Comparison of ENCODE assay signal across 8 cellular contexts in genomic region chr14:91510171-91511013, GRCh38. TPM values are rescaled to one million over a fixed set of nuclear protein-coding genes. Genes with fewer than 3 reads are reported as not detected.
A peak's percentile ranks its signal among the peaks of the same experiment; 100 is the strongest.
DNase-seq lines count a peak whose midpoint lies in the region; ATAC-seq and TF ChIP-seq lines count a peak whose summit lies in the region.

Gene PPP4R3A, minus strand, starts transcription at chr14:91510310. Its CDS starts 663 bp downstream, at chr14:91509647.

- peaks cover 9% of the 10 kb centered on the region for H3K4me1 ChIP-seq in parathyroid adenoma
- H3K4me1 ChIP-seq in tibial nerve = peaks cover 0 to 40% (median 16%) of the 10 kb centered on the region in 4 donors

- peak within 1 kb of the TSS; percentile 96 for H3K27ac ChIP-seq in parathyroid adenoma
- H3K27ac ChIP-seq in tibial nerve = peak within 1 kb of the TSS; percentile 94 to 99 (median 98)

- intact Hi-C loops in Right ventricle myocardium superior (cut with DNase I) = no loop called here

- H3K27me3 ChIP-seq in parathyroid adenoma (ENCODE audit: control insufficient read depth, insufficient read depth, low read length) (no peaks in the 10 kb centered on the region), tibial nerve (no peaks in the 10 kb centered on the region)

- H3K79me2 ChIP-seq in parathyroid adenoma = peaks cover 18% of the 10 kb centered on the region

- H3K9ac ChIP-seq in parathyroid adenoma = peak within 1 kb of the TSS; percentile 98

- peak within 1 kb of the TSS; percentile 95 for H3K4me3 ChIP-seq in GM12864 (ENCODE audit: low read depth, low read length)
- H3K4me3 ChIP-seq in parathyroid adenoma (ENCODE audit: low read depth, low read length) = peak within 1 kb of the TSS; percentile 94
- H3K4me3 ChIP-seq in tibial nerve = peak within 1 kb of the TSS; percentile 75 to 99 (median 89)

- 0 to 2% methylated on average over 37 to 92 of the region's 95 CpGs for WGBS in tibial nerve, 2 donors

- TF ChIP-seq EP300 in tibial nerve (IDR thresholded peaks at IDR 0.05) = peak; percentile 81 to 98

- peak within 1 kb of the TSS; percentile 77 for H3K4me2 ChIP-seq in parathyroid adenoma (ENCODE audit: low read length)

- TF ChIP-seq POLR2A in tibial nerve (IDR thresholded peaks at IDR 0.05) = peak; percentile 67 to 79

- H2AFZ ChIP-seq in parathyroid adenoma = peak within 1 kb of the TSS; percentile 91

- TF ChIP-seq CTCF in GM12864 (IDR thresholded peaks at IDR 0.05; ENCODE audit: low read depth, low read length, missing control alignments) (no peak), parathyroid adenoma (IDR thresholded peaks at IDR 0.05) (no peak), tibial nerve (IDR thresholded peaks at IDR 0.05) (peak in 1 of 5 experiments; percentile 51)

- ATAC-seq in HG02759 (IDR thresholded peaks at IDR 0.05; ENCODE audit: unreplicated experiment) = peak; percentile 80
- peak; percentile 96 for ATAC-seq in Right ventricle myocardium superior (ENCODE audit: poor library complexity)

- H3K9me3 ChIP-seq in parathyroid adenoma (ENCODE audit: control insufficient read depth, low read length) (no peaks in the 10 kb centered on the region), tibial nerve (no peaks in the 10 kb centered on the region)

- H3K36me3 ChIP-seq in parathyroid adenoma (ENCODE audit: control insufficient read depth, insufficient read depth, low read length) (no peaks in the 10 kb centered on the region), tibial nerve (no peaks in the 10 kb centered on the region)

- DNase-seq in GM12864 (ENCODE audit: low read depth) (peak; percentile 90), NCI-H1417 (lab: John Stamatoyannopoulos, UW) (peak; percentile 98 to 99 (median 98)), SW 1271 (lab: John Stamatoyannopoulos, UW) (peak; percentile 86 to 91), Right ventricle myocardium superior (peak; percentile 96), tibial nerve (ENCODE audit: low spot score in 2 of 2) (peak; percentile 81 to 86)
- DNase-seq in activated naive CD8-positive, alpha-beta T cell treated with anti-CD3 and anti-CD28 coated beads, Interleukin-2, amount 50 U/mL, for 16 hours (ENCODE audit: low read depth, low spot score) = peak; percentile 90

RNA-seq across cellular contexts. Expression of gene PPP4R3A, which starts in this region (rescaled TPM):
- 43.3 TPM for total RNA-seq in Right ventricle myocardium superior
- 100 to 1,000 TPM in 1 of 4 donors, 10 to 100 TPM in 3; 63.3 to 104 (median 80.2) TPM for total RNA-seq in tibial nerve

Comparison
In these comparisons a context has a peak if more than half of its experiments do, and no peak if none do; other contexts are left out.
1. Peak in every context shown above with its lines: DNase-seq, ATAC-seq, H3K4me3 ChIP-seq and H3K27ac ChIP-seq.